Comparison of ENCODE assay signal across 8 cellular contexts in the genomic region with DNA sequence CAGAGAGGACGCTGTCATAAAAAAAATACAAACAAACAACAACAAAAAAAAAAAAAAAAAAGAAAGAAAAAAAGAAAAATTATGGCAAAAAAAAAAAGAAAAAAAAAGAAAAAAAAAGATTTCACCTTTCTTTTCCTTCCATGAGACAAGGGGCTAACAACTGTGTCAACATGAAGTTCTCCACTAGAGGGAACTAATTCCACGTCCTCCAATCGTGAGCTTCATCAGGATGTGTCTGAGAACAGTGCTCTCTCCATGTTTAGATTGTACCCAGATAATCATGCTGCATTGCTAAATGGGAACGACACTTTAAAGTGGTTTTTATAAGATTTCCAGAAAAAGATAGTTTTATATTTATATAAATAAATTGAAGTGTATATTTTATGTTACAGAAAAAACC.
DNase-seq lines count a peak whose midpoint lies in the region; ATAC-seq, FAIRE-seq and TF ChIP-seq lines count a peak whose summit lies in the region.

No MANE protein-coding gene starts in this region.

- no peaks in the 10 kb centered on the region for H4K20me1 ChIP-seq in endothelial cell of umbilical vein (replicated peaks; ENCODE audit: control insufficient read depth, extremely low read depth, insufficient read depth, low read length)

- WGBS in A549 (ENCODE audit: missing lambda C conversion rate), result under 1% methylated on average over 4 of the region's 4 CpGs

- no TSS peak for BruUV-seq in endothelial cell of umbilical vein (replicated peaks; lab: Mats Ljungman, UMichigan)

- intact Hi-C loops in endothelial cell of umbilical vein (cut with micrococcal nuclease), result loop anchor here (1.0 to 10.0 kb wide), 7 partner anchors 116 to 1011 kb away; no protein-coding TSS in a partner anchor

- H3K79me2 ChIP-seq in endothelial cell of umbilical vein (ENCODE audit: control insufficient read depth, insufficient read depth, low read length), result no peaks in the 10 kb centered on the region

- H3K4me3 ChIP-seq in A549 (no peak overlapping the region), GM12875 (ENCODE audit: low read depth, low read length) (no peak overlapping the region), HFF-Myc (replicated peaks; ENCODE audit: low read depth, low read length) (no peak overlapping the region), LNCaP clone FGC (ENCODE audit: low read depth, low read length) (no peak overlapping the region), endothelial cell of umbilical vein (replicated peaks in 1 of 3; ENCODE audit: insufficient read depth in 1 of 3, low read depth in 1 of 3, low read length in 3 of 3) (no peak overlapping the region)

- dilution Hi-C loops in endothelial cell of umbilical vein (cut with MboI; ENCODE audit: extremely low pct_ligation_motif_present, low sequenced_read_pairs), result no loop called here

- peak; percentile 84 to 93; a peak in 4 of 6 replicates for ATAC-seq in A549

- no peak for FAIRE-seq in A549 (lab: Jason Lieb, UNC)
- peak; percentile 78 for FAIRE-seq in endothelial cell of umbilical vein (lab: Jason Lieb, UNC)

- H3K4me2 ChIP-seq in A549 (no peak overlapping the region), endothelial cell of umbilical vein (ENCODE audit: insufficient read depth, low read length) (no peak overlapping the region)

- H3K9me1 ChIP-seq in endothelial cell of umbilical vein (replicated peaks; ENCODE audit: control insufficient read depth, extremely low read depth, insufficient read depth, low read length), result no peaks in the 10 kb centered on the region

- CTCF ChIA-PET in A549 (lab: Yijun Ruan, JAX) (interaction anchor here (0.6 to 4.2 kb wide), 26 partner anchors 11 to 854 kb away, joined by 3 to 26 read pairs (median 4); no protein-coding TSS in a partner anchor), endothelial cell of umbilical vein (lab: Charles Lee) (interaction anchor here (0.6 to 3.0 kb wide), 58 partner anchors 8 to 1765 kb away, joined by 3 to 66 read pairs (median 4); no protein-coding TSS in a partner anchor)

- H3K9ac ChIP-seq in endothelial cell of umbilical vein (replicated peaks; ENCODE audit: extremely low read depth, insufficient read depth, low read length), result no peak overlapping the region

- TF ChIP-seq CTCF in A549 (IDR thresholded peaks at IDR 0.05) (peak; percentile 80), GM12875 (IDR thresholded peaks at IDR 0.05; ENCODE audit: borderline replicate concordance, insufficient read depth, low read depth, low read length) (peak; percentile 52; the same call in 1 of the 2 replicates), HFF-Myc (IDR thresholded peaks at IDR 0.05; ENCODE audit: low read depth, low read length, missing control alignments) (peak; percentile 63), LNCaP clone FGC (IDR thresholded peaks at IDR 0.05; ENCODE audit: control insufficient read depth, extremely low read depth, insufficient read depth) (peak; percentile 80), endothelial cell of umbilical vein (IDR thresholded peaks at IDR 0.05; ENCODE audit: extremely low read depth in 1 of 2, insufficient read depth in 1 of 2, low read depth in 1 of 2, low read length in 2 of 2) (peak; percentile 51 to 63)

- no peaks in the 10 kb centered on the region for H3K9me3 ChIP-seq in A549
- no peaks in the 10 kb centered on the region for H3K9me3 ChIP-seq in endothelial cell of umbilical vein (replicated peaks; ENCODE audit: control insufficient read depth, insufficient read depth, low read length)

- DNase-seq in A549 (ENCODE audit: low read depth in 1 of 2, low spot score in 1 of 2) (peak; percentile 71 to 73), HFF-Myc (ENCODE audit: extremely low read depth, low read depth) (peak; percentile 67), LNCaP clone FGC (ENCODE audit: low read depth) (peak; percentile 54), RPMI7951 (ENCODE audit: low read depth) (peak; percentile 55), endothelial cell of umbilical vein (ENCODE audit: low read depth, low spot score) (peak; percentile 71), middle frontal gyrus (ENCODE audit: extremely low spot score, low spot score) (peak; percentile 74)
- DNase-seq in stimulated activated CD8-positive, alpha-beta memory T cell treated with anti-CD3 and anti-CD28 coated beads, Interleukin-4, amount 100 ng/mL, for 48 hours, result no peak

- TF ChIP-seq RAD21 in A549 (conservative IDR thresholded peaks at IDR 0.05 in 1 of 2, IDR thresholded peaks at IDR 0.05 in 1 of 2), result peak; percentile 77 to 86

- no peak for TF ChIP-seq POLR2A in A549 (IDR thresholded peaks at IDR 0.05; ENCODE audit: low read length)
- no peak for TF ChIP-seq POLR2A in endothelial cell of umbilical vein (IDR thresholded peaks at IDR 0.05; ENCODE audit: low read depth, low read length)

- H3K27me3 ChIP-seq in endothelial cell of umbilical vein (ENCODE audit: control insufficient read depth in 2 of 2, insufficient read depth in 2 of 2, low read length in 2 of 2), result peaks cover 0 to 7% of the 10 kb centered on the region in 2 experiments

- TF ChIP-seq EP300 in A549 (IDR thresholded peaks at IDR 0.05), result no peak

- no peaks in the 10 kb centered on the region for H3K36me3 ChIP-seq in endothelial cell of umbilical vein (ENCODE audit: control insufficient read depth in 2 of 2, extremely low read depth in 1 of 2, insufficient read depth in 2 of 2, low read length in 2 of 2)

- POLR2A ChIA-PET in A549 (lab: Yijun Ruan, JAX) (interaction anchor here (0.7 to 0.8 kb wide), 2 partner anchors 113 to 281 kb away, joined by 4 to 5 read pairs; no protein-coding TSS in a partner anchor), endothelial cell of umbilical vein (lab: Charles Lee) (interaction anchor here (0.7 kb wide), 1 partner anchor 515 kb away, joined by 6 read pairs; no protein-coding TSS in a partner anchor)

- H3K27ac ChIP-seq in A549 (no peak overlapping the region), endothelial cell of umbilical vein (ENCODE audit: insufficient read depth, low read depth, low read length) (no peak overlapping the region)

- H2AFZ ChIP-seq in endothelial cell of umbilical vein (ENCODE audit: low read depth, low read length), result no peak overlapping the region

- H3K4me1 ChIP-seq in A549, result no peaks in the 10 kb centered on the region
- no peaks in the 10 kb centered on the region for H3K4me1 ChIP-seq in endothelial cell of umbilical vein (ENCODE audit: control insufficient read depth, extremely low read depth, insufficient read depth, low read length)

TF ChIP-seq in A549, 52 proteins besides CTCF, POLR2A, EP300 and RAD21:
- TF ChIP-seq SMC3 (IDR thresholded peaks at IDR 0.05) (peak; percentile 73), TFCP2L1 (CRISPR knock-in tag; IDR thresholded peaks at IDR 0.05) (no peak), EHF (CRISPR knock-in tag; IDR thresholded peaks at IDR 0.05) (no peak)
TF ChIP-seq in A549: peak in this region for 1.

TF ChIP-seq in endothelial cell of umbilical vein, 7 proteins besides CTCF, POLR2A, EP300 and RAD21:
- TF ChIP-seq FOS (IDR thresholded peaks at IDR 0.05; ENCODE audit: borderline replicate concordance, insufficient read depth, low read length), result no peak
- peak; percentile 12 for TF ChIP-seq GATA2 (IDR thresholded peaks at IDR 0.05; ENCODE audit: insufficient read depth, insufficient read length, low read depth, low read length)
